25 cellular contexts compared by ENCODE assay signal in the genomic region with DNA sequence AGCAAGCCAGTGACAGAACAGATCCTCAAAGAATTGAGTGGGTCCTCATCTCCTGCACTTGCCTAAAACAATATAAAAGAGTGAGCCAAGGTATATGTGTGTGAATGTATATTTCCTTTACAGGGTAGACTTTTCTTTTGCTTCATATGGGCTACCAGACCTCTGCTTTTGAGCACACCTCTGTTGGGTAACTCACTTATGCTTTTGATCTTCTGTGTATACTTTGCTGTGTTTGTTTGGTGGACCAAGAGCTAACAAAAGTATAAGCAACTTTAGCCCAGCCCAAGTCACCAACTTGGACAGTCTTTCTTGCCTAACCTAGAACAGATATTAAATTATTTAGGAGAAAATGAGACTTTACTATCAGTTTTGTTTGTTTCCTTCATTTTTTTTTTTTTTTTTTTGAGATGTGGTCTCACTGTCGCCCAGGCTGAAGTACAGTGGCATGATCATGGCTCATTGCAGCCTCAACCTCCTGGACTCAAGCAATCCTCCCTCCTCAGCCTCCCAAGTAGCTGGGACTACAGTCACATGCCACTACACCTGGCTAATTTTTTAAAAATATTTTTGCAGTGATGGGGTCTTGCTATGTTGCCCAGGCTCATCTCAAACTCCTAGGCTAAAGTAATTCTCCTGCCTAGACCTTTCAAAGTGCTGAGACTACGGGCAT.
"Had no signal": no experiment of that assay in that cellular context is flagged by ENCODE, and none has a peak within 500 bp of the region (broad histone marks: within the 10 kb centered on the region; RNA-seq: fewer than 3 reads in every experiment).

No MANE protein-coding gene starts in this region.

- H3K27me3 ChIP-seq: colonic mucosa, esophagus squamous epithelium, gastrocnemius medialis, heart right ventricle had no signal

- DNase-seq: colonic mucosa; cortex of kidney; effector CD8-positive, alpha-beta T cell; effector memory CD8-positive, alpha-beta T cell; endodermal cell; erythroblast; esophagus squamous epithelium; foreskin fibroblast; foreskin melanocyte; gastrocnemius medialis; glutamatergic neuron; head of caudate nucleus; heart right ventricle; hippocampal formation; left cardiac atrium; left ventricle myocardium inferior; lower lobe of right lung; mesenchymal stem cell; mucosa of descending colon; naive B cell had no signal

- ATAC-seq: effector memory CD8-positive, alpha-beta T cell; esophagus mucosa; gastrocnemius medialis; heart right ventricle; left cardiac atrium; lower lobe of right lung; mucosa of descending colon had no signal

- H3K4me1 ChIP-seq: colonic mucosa, esophagus squamous epithelium, gastrocnemius medialis, heart right ventricle, left ventricle myocardium inferior, lower lobe of right lung had no signal

- H3K27ac ChIP-seq: colonic mucosa, epithelial cell of prostate, esophagus squamous epithelium, gastrocnemius medialis, heart right ventricle, left ventricle myocardium inferior, lower lobe of right lung had no signal

- FAIRE-seq: endometrium, islet of Langerhans, keratinocyte had no signal

- H3K36me3 ChIP-seq: colonic mucosa, esophagus squamous epithelium, gastrocnemius medialis, heart right ventricle, left ventricle myocardium inferior, lower lobe of right lung had no signal

- H3K9me3 ChIP-seq: colonic mucosa, esophagus squamous epithelium, gastrocnemius medialis, left ventricle myocardium inferior, lower lobe of right lung, mucosa of descending colon had no signal

- H3K4me3 ChIP-seq: colonic mucosa, esophagus squamous epithelium, gastrocnemius medialis, heart right ventricle, left ventricle myocardium inferior, lower lobe of right lung, mucosa of descending colon had no signal
